14 cellular contexts compared by ENCODE assay signal in genomic region chr18:76447268-76447890, GRCh38. TPM values are rescaled to one million over a fixed set of nuclear protein-coding genes. Genes with fewer than 3 reads are reported as not detected.
DNase-seq lines count a peak whose midpoint lies in the region; ATAC-seq and TF ChIP-seq lines count a peak whose summit lies in the region.
"Had no signal": no experiment of that assay in that cellular context is flagged by ENCODE, and none has a peak within 500 bp of the region (broad histone marks: within the 10 kb centered on the region; RNA-seq: fewer than 3 reads in every experiment).

No MANE protein-coding gene starts in this region.

- no TSS peak for BruUV-seq in PC-9 (replicated peaks; lab: Mats Ljungman, UMichigan)

- no peak for TF ChIP-seq POLR2A in gastroesophageal sphincter (IDR thresholded peaks at IDR 0.05)
- no peak for TF ChIP-seq POLR2A in sigmoid colon (IDR thresholded peaks at IDR 0.05)

- intact Hi-C loops in sigmoid colon (cut with DNase I) = no loop called here
- intact Hi-C loops in PC-9 (cut with micrococcal nuclease; ENCODE audit: unreplicated experiment) = no loop called here

- H3K36me3 ChIP-seq in BLaER1 treated with 17β-estradiol and CSF1 and Interleukin-3, amounts not matched to agents 10 nM and 100 nM = peaks cover 14 to 30% (median 22%) of the 10 kb centered on the region in 11 experiments
- peaks cover 0 to 8% of the 10 kb centered on the region in 2 donors for H3K36me3 ChIP-seq in gastroesophageal sphincter
- peaks cover 4 to 6% (median 5%) of the 10 kb centered on the region in 4 donors for H3K36me3 ChIP-seq in sigmoid colon
- H3K36me3 ChIP-seq in PC-9 (ENCODE audit: low read depth) = no peaks in the 10 kb centered on the region

- H3K9me3 ChIP-seq in BLaER1 treated with 17β-estradiol and CSF1 and Interleukin-3, amounts not matched to agents 10 nM and 100 nM (replicated peaks in 1 of 11) = peaks cover 0 to 13% (median 0%) of the 10 kb centered on the region in 11 experiments; a peak in 3 of 22 replicates
- H3K9me3 ChIP-seq in gastroesophageal sphincter (no peaks in the 10 kb centered on the region), sigmoid colon (no peaks in the 10 kb centered on the region), PC-9 (ENCODE audit: insufficient read depth, low read depth) (no peaks in the 10 kb centered on the region)

- H3K4me3 ChIP-seq in BLaER1 treated with 17β-estradiol and CSF1 and Interleukin-3, amounts not matched to agents 10 nM and 100 nM = no peak overlapping the region
- H3K4me3 ChIP-seq in gastroesophageal sphincter = peak overlapping the region in 1 of 2 donors; percentile 11
- no peak overlapping the region for H3K4me3 ChIP-seq in sigmoid colon
- H3K4me3 ChIP-seq in PC-9 = no peak overlapping the region
- H3K4me3 ChIP-seq: K562 had no signal

- H3F3A ChIP-seq in PC-9 (ENCODE audit: insufficient read depth, low read depth) = no peaks in the 10 kb centered on the region

- DNase-seq in RPMI7951 (ENCODE audit: low read depth) = peak; percentile 43
- DNase-seq in sigmoid colon = peak; percentile 63
- DNase-seq in NK-92 (lab: John Stamatoyannopoulos, UW; ENCODE audit: unreplicated experiment) = no peak
- no peak for DNase-seq in PC-9
- no peak for DNase-seq in NCI-H748 (lab: John Stamatoyannopoulos, UW; ENCODE audit: unreplicated experiment)
- DNase-seq: activated CD4-positive, CD25-positive, alpha-beta regulatory T cell; effector CD8-positive, alpha-beta T cell; NCI-H1092 had no signal

- peaks cover 18 to 90% (median 37%) of the 10 kb centered on the region in 11 experiments; a peak in 20 of 22 replicates for H4K20me1 ChIP-seq in BLaER1 treated with 17β-estradiol and CSF1 and Interleukin-3, amounts not matched to agents 10 nM and 100 nM
- H4K20me1 ChIP-seq in PC-9 (ENCODE audit: insufficient read depth) = peaks cover 37% of the 10 kb centered on the region

- CTCF ChIA-PET in PC-9 (lab: Charles Lee) = no interaction called here

- no peaks in the 10 kb centered on the region for H3K27me3 ChIP-seq in BLaER1 treated with 17β-estradiol and CSF1 and Interleukin-3, amounts not matched to agents 10 nM and 100 nM
- H3K27me3 ChIP-seq in gastroesophageal sphincter = no peaks in the 10 kb centered on the region
- H3K27me3 ChIP-seq in sigmoid colon = no peaks in the 10 kb centered on the region
- no peaks in the 10 kb centered on the region for H3K27me3 ChIP-seq in PC-9 (ENCODE audit: insufficient read depth, low read depth)

- TF ChIP-seq CTCF in gastroesophageal sphincter (IDR thresholded peaks at IDR 0.05) (no peak), sigmoid colon (IDR thresholded peaks at IDR 0.05) (no peak), PC-9 (conservative IDR thresholded peaks at IDR 0.05) (no peak)

- POLR2A ChIA-PET in PC-9 (lab: Charles Lee; ENCODE audit: unreplicated experiment) = no interaction called here

- peaks cover 67 to 85% (median 81%) of the 10 kb centered on the region in 10 experiments for H3K4me1 ChIP-seq in BLaER1 treated with 17β-estradiol and CSF1 and Interleukin-3, amounts not matched to agents 10 nM and 100 nM
- peaks cover 5 to 83% (median 53%) of the 10 kb centered on the region in 3 donors for H3K4me1 ChIP-seq in gastroesophageal sphincter
- H3K4me1 ChIP-seq in sigmoid colon = peaks cover 0 to 86% (median 72%) of the 10 kb centered on the region in 4 donors
- no peaks in the 10 kb centered on the region for H3K4me1 ChIP-seq in PC-9 (replicated peaks; ENCODE audit: insufficient read depth)

- no peak for ATAC-seq in gastroesophageal sphincter
- ATAC-seq in GM21528 (IDR thresholded peaks at IDR 0.05; ENCODE audit: low FRiP score, unreplicated experiment) = no peak
- ATAC-seq: activated naive CD4-positive, alpha-beta T cell treated with anti-CD3 and anti-CD28 coated beads, Interleukin-2, amount 50 U/mL, for 72 hours; K562; Right ventricle myocardium inferior had no signal

- H3K27ac ChIP-seq in BLaER1 treated with 17β-estradiol and CSF1 and Interleukin-3, amounts not matched to agents 10 nM and 100 nM = peak overlapping the region in 10 of 11 experiments; percentile 21 to 97 (median 80); a peak in 19 of 22 replicates
- peak overlapping the region in 3 of 4 donors; percentile 1 to 85 (median 74) for H3K27ac ChIP-seq in gastroesophageal sphincter
- peak overlapping the region; percentile 41 to 89 (median 66) for H3K27ac ChIP-seq in sigmoid colon
- no peak overlapping the region for H3K27ac ChIP-seq in PC-9

- H3K9me2 ChIP-seq in PC-9 (ENCODE audit: insufficient read depth) = no peaks in the 10 kb centered on the region

- H3K9ac ChIP-seq in BLaER1 treated with 17β-estradiol and CSF1 and Interleukin-3, amounts not matched to agents 10 nM and 100 nM = no peak overlapping the region

- no peak for TF ChIP-seq EP300 in gastroesophageal sphincter (IDR thresholded peaks at IDR 0.05)
- TF ChIP-seq EP300 in sigmoid colon (IDR thresholded peaks at IDR 0.05) = no peak

- peaks cover 48% of the 10 kb centered on the region for H3K79me2 ChIP-seq in PC-9 (ENCODE audit: low read depth)

- 56 to 75% methylated on average over 3 to 10 of the region's 20 CpGs for WGBS in gastroesophageal sphincter (ENCODE audit: low coverage in 1 of 2), 2 donors
- 90 to 92% methylated on average over 20 of the region's 20 CpGs for WGBS in sigmoid colon, 2 donors

- H2AFZ ChIP-seq in PC-9 = no peak overlapping the region

- H3K4me2 ChIP-seq in BLaER1 treated with 17β-estradiol and CSF1 and Interleukin-3, amounts not matched to agents 10 nM and 100 nM = peak overlapping the region in 8 of 11 experiments; percentile 10 to 98 (median 88); a peak in 16 of 22 replicates
- no peak overlapping the region for H3K4me2 ChIP-seq in PC-9

RNA-seq across cellular contexts. Expression of gene ZNF516, which starts 47.7 kb away (rescaled TPM):
- 4.1 and 4.9 TPM in 2 replicates for total RNA-seq in RPMI7951 (2014; rRNA removed; shearing (Covaris generic))
- total RNA-seq in gastroesophageal sphincter = 10 to 100 TPM; 17.8 to 43.8 (median 29.9) TPM
- 10 to 100 TPM; 24.3 to 29.9 (median 26.9) TPM for total RNA-seq in sigmoid colon
- polyA plus RNA-seq in sigmoid colon = 1 to 10 TPM; 2.1 to 6.1 (median 2.4) TPM
- total RNA-seq in PC-9 (2021) = 31.5 and 32.7 TPM in 2 replicates

Comparison
In these comparisons a context has a peak if more than half of its experiments do, and no peak if none do; other contexts are left out.
1. DNase-seq: peak in RPMI7951 (single experiment) and sigmoid colon (single experiment); none in NK-92 (single experiment), PC-9 (0 of 2) and NCI-H748 (single experiment).